19 cellular contexts compared by ENCODE assay signal in genomic region chr15:85149460-85150129, GRCh38.
DNase-seq lines count a peak whose midpoint lies in the region; ATAC-seq and TF ChIP-seq lines count a peak whose summit lies in the region.
"Had no signal": no experiment of that assay in that cellular context is flagged by ENCODE, and none has a peak within 500 bp of the region (broad histone marks: within the 10 kb centered on the region; RNA-seq: fewer than 3 reads in every experiment).

No MANE protein-coding gene starts in this region.

- H3K9me3 ChIP-seq in SK-N-SH (no peaks in the 10 kb centered on the region), T-helper 17 cell (ENCODE audit: control insufficient read depth, low read length, poor library complexity, severe bottlenecking) (no peaks in the 10 kb centered on the region)
- H3K9me3 ChIP-seq in naive thymus-derived CD4-positive, alpha-beta T cell (ENCODE audit: control insufficient read depth in 2 of 3, low read length in 3 of 3), result no peaks in the 10 kb centered on the region
- H3K9me3 ChIP-seq: BE2C had no signal

- no peaks in the 10 kb centered on the region for H3K27me3 ChIP-seq in SK-N-SH (ENCODE audit: insufficient read depth)
- no peaks in the 10 kb centered on the region for H3K27me3 ChIP-seq in naive thymus-derived CD4-positive, alpha-beta T cell (ENCODE audit: control insufficient read depth in 2 of 2, insufficient read depth in 2 of 2, low read length in 2 of 2)
- H3K27me3 ChIP-seq: BE2C had no signal

- H3K9ac ChIP-seq in SK-N-SH, result no peak overlapping the region

- 64% methylated on average over 5 of the region's 5 CpGs for WGBS in SK-N-SH (ENCODE audit: low lambda C conversion rate)

- CTCF ChIA-PET in SK-N-SH (lab: Yijun Ruan, JAX), result interaction anchor here (0.8 to 1.3 kb wide), 3 partner anchors 11 to 19 kb away, joined by 3 read pairs; no protein-coding TSS in a partner anchor
- CTCF ChIA-PET in naive thymus-derived CD4-positive, alpha-beta T cell (lab: Charles Lee), result no interaction called here

- H3K36me3 Mint-ChIP-seq in T-helper 17 cell (ENCODE audit: low read depth), result no peaks in the 10 kb centered on the region
- H3K36me3 Mint-ChIP-seq in naive thymus-derived CD4-positive, alpha-beta T cell, result peaks cover 3 to 8% (median 4%) of the 10 kb centered on the region in 5 donors

- no peak for DNase-seq in SK-N-SH
- DNase-seq in Jurkat, Clone E6-1 (ENCODE audit: low read depth, low spot score), result peak; percentile 81
- no peak for DNase-seq in T-helper 17 cell
- peak in 7 of 9 donors; percentile 13 to 56 (median 46) for DNase-seq in naive thymus-derived CD4-positive, alpha-beta T cell
- DNase-seq: BE2C, GF-D8, GOT3, Kasumi-1, NCI-H1105, NCI-H1694, NCI-H345, NCI-H69, PC-3 had no signal

- no peak overlapping the region for H3K4me3 Mint-ChIP-seq in T-helper 17 cell
- H3K4me3 Mint-ChIP-seq in naive thymus-derived CD4-positive, alpha-beta T cell, result peak overlapping the region in 4 of 10 donors; percentile 3 to 62 (median 26)
- H3K4me3 Mint-ChIP-seq: CD8-positive, alpha-beta memory T cell had no signal

- no peak overlapping the region for H3K4me2 ChIP-seq in SK-N-SH

- ATAC-seq in SK-N-SH treated with all-trans-retinoic acid at 6 μM for 48 hours (no peak), T-helper 17 cell (no peak), GM19351 (IDR thresholded peaks at IDR 0.05; ENCODE audit: unreplicated experiment) (no peak), esophagus mucosa (no peak), HG03039 (IDR thresholded peaks at IDR 0.05; ENCODE audit: unreplicated experiment) (no peak)
- peak; percentile 41 for ATAC-seq in naive thymus-derived CD4-positive, alpha-beta T cell

- H4K20me1 ChIP-seq in SK-N-SH (ENCODE audit: insufficient read depth), result no peaks in the 10 kb centered on the region

- no peak overlapping the region for H3K27ac ChIP-seq in SK-N-SH (ENCODE audit: low read depth in 2 of 2, low read length in 1 of 2)
- no peak overlapping the region for H3K27ac ChIP-seq in naive thymus-derived CD4-positive, alpha-beta T cell (ENCODE audit: low read depth, low read length)
- H3K27ac ChIP-seq: 22Rv1 had no signal

- H2AFZ ChIP-seq in SK-N-SH (ENCODE audit: low read depth), result no peak overlapping the region

- no peaks in the 10 kb centered on the region for H3F3A ChIP-seq in SK-N-SH (replicated peaks; ENCODE audit: insufficient read depth)

- no peaks in the 10 kb centered on the region for H3K4me1 ChIP-seq in SK-N-SH (ENCODE audit: control insufficient read depth in 1 of 2, insufficient read depth in 2 of 2, low read depth in 1 of 2, low read length in 1 of 2)
- peaks cover 0 to 8% of the 10 kb centered on the region in 2 donors for H3K4me1 ChIP-seq in naive thymus-derived CD4-positive, alpha-beta T cell (ENCODE audit: control insufficient read depth in 2 of 2, insufficient read depth in 2 of 2, low read length in 2 of 2)
- H3K4me1 ChIP-seq: BE2C had no signal

- intact Hi-C loops in naive thymus-derived CD4-positive, alpha-beta T cell (cut with micrococcal nuclease), result no loop called here

- no peak for TF ChIP-seq RAD21 in SK-N-SH (IDR thresholded peaks at IDR 0.05; ENCODE audit: low read length)

- TF ChIP-seq CTCF in SK-N-SH (IDR thresholded peaks at IDR 0.05), result no peak

- H3K4me3 ChIP-seq in SK-N-SH (ENCODE audit: low read depth in 2 of 2, low read length in 1 of 2), result no peak overlapping the region
- H3K4me3 ChIP-seq in Jurkat, Clone E6-1 (ENCODE audit: low read length), result no peak overlapping the region
- no peak overlapping the region for H3K4me3 ChIP-seq in naive thymus-derived CD4-positive, alpha-beta T cell (ENCODE audit: low read length)

- POLR2A ChIA-PET in SK-N-SH (lab: Yijun Ruan, JAX), result no interaction called here
- POLR2A ChIA-PET in naive thymus-derived CD4-positive, alpha-beta T cell (lab: Charles Lee), result no interaction called here

- peaks cover 0 to 10% (median 6%) of the 10 kb centered on the region in 11 donors for H3K9me3 Mint-ChIP-seq in naive thymus-derived CD4-positive, alpha-beta T cell

- no peaks in the 10 kb centered on the region for H3K79me2 ChIP-seq in SK-N-SH (ENCODE audit: insufficient read depth)

- no peak for TF ChIP-seq EP300 in SK-N-SH (IDR thresholded peaks at IDR 0.05; ENCODE audit: borderline replicate concordance in 1 of 2, low read depth in 1 of 2, low read length in 1 of 2)

- H3K27ac Mint-ChIP-seq in T-helper 17 cell, result peak overlapping the region; percentile 2
- peak overlapping the region in 4 of 9 donors; percentile 3 to 50 (median 33) for H3K27ac Mint-ChIP-seq in naive thymus-derived CD4-positive, alpha-beta T cell
- H3K27ac Mint-ChIP-seq: CD8-positive, alpha-beta memory T cell had no signal

- H3K36me3 ChIP-seq in SK-N-SH (replicated peaks in 1 of 2; ENCODE audit: control insufficient read depth in 1 of 2, insufficient read depth in 2 of 2, low read length in 1 of 2), result no peaks in the 10 kb centered on the region
- no peaks in the 10 kb centered on the region for H3K36me3 ChIP-seq in naive thymus-derived CD4-positive, alpha-beta T cell (ENCODE audit: control insufficient read depth in 2 of 3, insufficient read depth in 3 of 3, low read length in 3 of 3)
- H3K36me3 ChIP-seq: BE2C had no signal

- H3K27me3 Mint-ChIP-seq in T-helper 17 cell, result no peaks in the 10 kb centered on the region
- H3K27me3 Mint-ChIP-seq in naive thymus-derived CD4-positive, alpha-beta T cell, result peaks cover 0 to 9% (median 0%) of the 10 kb centered on the region in 5 donors

- H3K9me2 ChIP-seq in SK-N-SH, result no peaks in the 10 kb centered on the region

- peaks cover 13% of the 10 kb centered on the region for H3K4me1 Mint-ChIP-seq in T-helper 17 cell
- peaks cover 6 to 25% (median 21%) of the 10 kb centered on the region in 7 donors for H3K4me1 Mint-ChIP-seq in naive thymus-derived CD4-positive, alpha-beta T cell

TF ChIP-seq in SK-N-SH, 30 proteins besides CTCF, POLR2A, EP300 and RAD21:
- 0 out of 2 replicates have a peak, but pooled peaks have one; percentile 15 for TF ChIP-seq TCF12 (IDR thresholded peaks at IDR 0.05)
- no peak for TF ChIP-seq POLR2AphosphoS5 (IDR thresholded peaks at IDR 0.05; ENCODE audit: low read depth, low read length)

TF ChIP-seq in SK-N-SH treated with all-trans-retinoic acid at 6 μM for 48 hours, 23 proteins besides CTCF, POLR2A, EP300 and RAD21:
- TF ChIP-seq ZNF565 (CRISPR knock-in tag; conservative IDR thresholded peaks at IDR 0.05; ENCODE audit: low read depth), result no peak
- no peak for TF ChIP-seq CREB5 (CRISPR knock-in tag; IDR thresholded peaks at IDR 0.05; ENCODE audit: low read depth)
- no peak for TF ChIP-seq TSHZ2 (CRISPR knock-in tag; IDR thresholded peaks at IDR 0.05)
- no peak for TF ChIP-seq ARNTL (CRISPR knock-in tag; IDR thresholded peaks at IDR 0.05; ENCODE audit: borderline replicate concordance, low read depth)
- TF ChIP-seq ZNF8 (CRISPR knock-in tag; IDR thresholded peaks at IDR 0.05), result no peak
- TF ChIP-seq TCF4 (CRISPR knock-in tag; IDR thresholded peaks at IDR 0.05; ENCODE audit: borderline replicate concordance), result no peak
- TF ChIP-seq OSR1 (CRISPR knock-in tag; IDR thresholded peaks at IDR 0.05), result no peak
- no peak for TF ChIP-seq TOX (CRISPR knock-in tag; IDR thresholded peaks at IDR 0.05; ENCODE audit: borderline replicate concordance)
- no peak for TF ChIP-seq ZNF70 (CRISPR knock-in tag; IDR thresholded peaks at IDR 0.05)
- no peak for TF ChIP-seq ISL1 (CRISPR knock-in tag; IDR thresholded peaks at IDR 0.05)

Comparison
In these comparisons a context has a peak if more than half of its experiments do, and no peak if none do; other contexts are left out.
1. DNase-seq: peak in Jurkat, Clone E6-1 (single experiment) and naive thymus-derived CD4-positive, alpha-beta T cell (7 of 9); none in SK-N-SH (single experiment) and T-helper 17 cell (0 of 3).